Comparison of ENCODE assay signal across 28 cellular contexts in the genomic region with DNA sequence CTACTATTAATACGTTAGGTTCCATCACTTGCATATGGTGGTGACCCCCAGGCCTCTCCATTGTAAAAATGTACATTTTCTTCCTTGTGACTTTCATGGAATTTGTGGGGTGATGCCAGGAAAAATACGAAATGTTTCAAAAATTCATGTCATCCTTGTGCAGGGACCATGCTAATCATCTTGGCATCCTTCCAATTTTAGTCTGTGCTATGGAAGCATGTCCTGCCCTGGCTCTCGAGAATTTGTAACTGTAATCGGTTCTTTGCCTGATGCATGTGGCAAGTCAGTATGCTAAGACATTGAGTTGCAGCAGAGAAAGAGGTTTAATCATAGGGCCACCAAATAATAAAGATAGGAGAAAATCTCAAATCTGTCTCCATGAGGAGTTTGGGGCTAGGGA. TPM values are rescaled to one million over a fixed set of nuclear protein-coding genes. Genes with fewer than 3 reads are reported as not detected.
A peak's percentile ranks its signal among the peaks of the same experiment; 100 is the strongest.
DNase-seq lines count a peak whose midpoint lies in the region; ATAC-seq, FAIRE-seq and TF ChIP-seq lines count a peak whose summit lies in the region.
"Had no signal": no experiment of that assay in that cellular context is flagged by ENCODE, and none has a peak within 500 bp of the region (broad histone marks: within the 10 kb centered on the region; RNA-seq: fewer than 3 reads in every experiment).

No MANE protein-coding gene starts in this region.

- no peaks in the 10 kb centered on the region for H3K9me1 ChIP-seq in K562 (ENCODE audit: control insufficient read depth, insufficient read depth, low read length)

- POLR2A ChIA-PET in K562 (lab: Yijun Ruan, JAX) = no interaction called here

- no peak overlapping the region for H3K27ac Mint-ChIP-seq in immature natural killer cell
- H3K27ac Mint-ChIP-seq: activated B cell treated with CpG ODN at 0.5 μM for 24 hours; activated CD8-positive, alpha-beta memory T cell treated with anti-CD3 and anti-CD28 coated beads, Interleukin-2, amount 10 ng/mL, durations not matched to agents 7 days and 5 days; activated T-cell treated with anti-CD3 and anti-CD28 coated beads, Interleukin-2, amount 50 U/mL, for 72 hours; progenitor cell of endocrine pancreas; stimulated activated naive B cell treated with anti-CD40 and anti-IgM and Interleukin-4, amounts not matched to agents 10 μg/mL and 1 μg/mL and 100 μg/mL, for 72 hours; T-cell had no signal

- intact Hi-C loops in K562 (cut with micrococcal nuclease) = no loop called here

- no peaks in the 10 kb centered on the region for H3K9me3 ChIP-seq in K562 (replicated peaks; ENCODE audit: control insufficient read depth, insufficient read depth, low read depth, low read length)
- H3K9me3 ChIP-seq: adrenal gland, esophagus muscularis mucosa, neutrophil, SJCRH30 had no signal

- TF ChIP-seq CTCF in K562 (IDR thresholded peaks at IDR 0.05 in 2 of 3, conservative IDR thresholded peaks at IDR 0.05 in 1 of 3; ENCODE audit: insufficient read depth in 2 of 3, low read depth in 1 of 3, low read length in 3 of 3) = no peak

- no peaks in the 10 kb centered on the region; a peak in 3 of 5 replicates for H3K27me3 ChIP-seq in K562 (ENCODE audit: control insufficient read depth in 2 of 2, insufficient read depth in 2 of 2, low read length in 2 of 2)
- H3K27me3 ChIP-seq: adrenal gland, esophagus muscularis mucosa had no signal

- TF ChIP-seq RAD21 in Ishikawa (IDR thresholded peaks at IDR 0.05; ENCODE audit: low read depth) = no peak
- no peak for TF ChIP-seq RAD21 in K562 (CRISPR knock-in tag; conservative IDR thresholded peaks at IDR 0.05 in 1 of 2, IDR thresholded peaks at IDR 0.05 in 1 of 2)

- H3K4me1 Mint-ChIP-seq in immature natural killer cell = no peaks in the 10 kb centered on the region
- H3K4me1 Mint-ChIP-seq: activated B cell treated with CpG ODN at 0.5 μM for 24 hours; activated CD8-positive, alpha-beta memory T cell treated with anti-CD3 and anti-CD28 coated beads, Interleukin-2, amount 10 ng/mL, durations not matched to agents 7 days and 5 days; stimulated activated naive B cell treated with anti-CD40 and anti-IgM and Interleukin-4, amounts not matched to agents 10 μg/mL and 1 μg/mL and 100 μg/mL, for 72 hours; T-cell had no signal

- no TSS peak for BruUV-seq in K562 (replicated peaks; lab: Mats Ljungman, UMichigan)

- CTCF ChIA-PET in K562 (lab: Yijun Ruan, JAX; ENCODE audit: low intra/inter-chr PET ratio) = no interaction called here

- H3K9me3 Mint-ChIP-seq in immature natural killer cell = no peaks in the 10 kb centered on the region
- H3K9me3 Mint-ChIP-seq: activated B cell treated with CpG ODN at 0.5 μM for 24 hours, T-cell had no signal

- no peaks in the 10 kb centered on the region for H3K36me3 ChIP-seq in K562 (ENCODE audit: control insufficient read depth, insufficient read depth, low read length)
- H3K36me3 ChIP-seq: adrenal gland, esophagus muscularis mucosa, neutrophil, SJCRH30 had no signal

- no peaks in the 10 kb centered on the region for H4K20me1 ChIP-seq in K562 (replicated peaks; ENCODE audit: control insufficient read depth, insufficient read depth, low read length)

- DNase-seq in AG20443 (ENCODE audit: low spot score) (peak; percentile 13), K562 (ENCODE audit: extremely low read depth in 1 of 4, low spot score in 3 of 4) (no peak), glomerular endothelial cell (ENCODE audit: extremely low read depth, low read depth, low spot score) (peak; percentile 20), GDM1 (lab: John Stamatoyannopoulos, UW) (no peak), AML-193 (lab: John Stamatoyannopoulos, UW) (no peak), immature natural killer cell (no peak)
- DNase-seq: activated B cell treated with CpG ODN at 0.5 μM for 24 hours; activated CD8-positive, alpha-beta memory T cell treated with anti-CD3 and anti-CD28 coated beads, Interleukin-2, amount 10 ng/mL, durations not matched to agents 7 days and 5 days; activated naive CD4-positive, alpha-beta T cell treated with Interleukin-2 at 50 U/mL for 16 hours; activated T-cell treated with anti-CD3 and anti-CD28 coated beads, Interleukin-2, amount 50 U/mL, for 72 hours; adrenal gland; left ventricle myocardium superior; NCI-H526; stimulated activated CD4-positive, alpha-beta T cell treated with anti-CD3 and anti-CD28 coated beads, Interleukin-15, amount 100 ng/mL, for 24 hours; stimulated activated naive B cell treated with anti-CD40 and anti-IgM and Interleukin-4, amounts not matched to agents 10 μg/mL and 1 μg/mL and 100 μg/mL, for 72 hours; T-cell had no signal

- H3K27me3 Mint-ChIP-seq in immature natural killer cell (ENCODE audit: low read depth in 3 of 3) = peaks cover 2 to 9% (median 8%) of the 10 kb centered on the region in 3 donors

- under 1% methylated on average over 4 of the region's 4 CpGs for WGBS in K562 (ENCODE audit: insufficient coverage, low coverage, missing lambda C conversion rate)

- no peak overlapping the region for H3K4me2 ChIP-seq in K562 (ENCODE audit: insufficient read depth, low read length)
- H3K4me2 ChIP-seq: KMS-11 had no signal

- H3K4me1 ChIP-seq in K562 (replicated peaks in 1 of 2; ENCODE audit: control insufficient read depth in 2 of 2, insufficient read depth in 2 of 2, low read length in 2 of 2) = no peaks in the 10 kb centered on the region
- H3K4me1 ChIP-seq: adrenal gland, esophagus muscularis mucosa had no signal

- peaks cover 0 to 4% (median 0%) of the 10 kb centered on the region in 3 donors for H3K36me3 Mint-ChIP-seq in immature natural killer cell
- H3K36me3 Mint-ChIP-seq: activated CD8-positive, alpha-beta memory T cell treated with anti-CD3 and anti-CD28 coated beads, Interleukin-2, amount 10 ng/mL, durations not matched to agents 7 days and 5 days; CD14-positive monocyte; stimulated activated naive B cell treated with anti-CD40 and anti-IgM and Interleukin-4, amounts not matched to agents 10 μg/mL and 1 μg/mL and 100 μg/mL, for 72 hours; T-cell had no signal

- H2AFZ ChIP-seq in K562 (ENCODE audit: low read depth, low read length) = no peak overlapping the region

- no peaks in the 10 kb centered on the region for H3K79me2 ChIP-seq in K562 (ENCODE audit: control insufficient read depth, insufficient read depth, low read length)

- no peak overlapping the region for H3K9ac ChIP-seq in K562 (ENCODE audit: insufficient read depth in 1 of 2, low read depth in 2 of 2, low read length in 2 of 2)
- H3K9ac ChIP-seq: KMS-11 had no signal

- H3K27ac ChIP-seq in K562 (ENCODE audit: extremely low read depth, low read depth, low read length) = no peak overlapping the region
- H3K27ac ChIP-seq: adrenal gland, esophagus muscularis mucosa, KMS-11, neutrophil, SJCRH30 had no signal

- H3K4me3 ChIP-seq in K562 = no peak overlapping the region
- H3K4me3 ChIP-seq: adrenal gland, esophagus muscularis mucosa, SJCRH30 had no signal

- FAIRE-seq in K562 (lab: Jason Lieb, UNC) = no peak
- FAIRE-seq: colon, islet of Langerhans, RCC 7860 had no signal

- in situ Hi-C loops in K562 (cut with MboI) = no loop called here

- TF ChIP-seq EP300 in Ishikawa (IDR thresholded peaks at IDR 0.05; ENCODE audit: borderline replicate concordance) (no peak), K562 (IDR thresholded peaks at IDR 0.05; ENCODE audit: low read length) (no peak)

- TF ChIP-seq POLR2A in K562 (conservative IDR thresholded peaks at IDR 0.05) = no peak

- no peak overlapping the region for H3K4me3 Mint-ChIP-seq in immature natural killer cell
- H3K4me3 Mint-ChIP-seq: activated B cell treated with CpG ODN at 0.5 μM for 24 hours; activated CD8-positive, alpha-beta memory T cell treated with anti-CD3 and anti-CD28 coated beads, Interleukin-2, amount 10 ng/mL, durations not matched to agents 7 days and 5 days; activated T-cell treated with anti-CD3 and anti-CD28 coated beads, Interleukin-2, amount 50 U/mL, for 72 hours; CD14-positive monocyte; stimulated activated naive B cell treated with anti-CD40 and anti-IgM and Interleukin-4, amounts not matched to agents 10 μg/mL and 1 μg/mL and 100 μg/mL, for 72 hours; T-cell had no signal

- ATAC-seq in K562 (no peak), GM19455 (IDR thresholded peaks at IDR 0.05; ENCODE audit: unreplicated experiment) (no peak)
- ATAC-seq: activated CD8-positive, alpha-beta memory T cell treated with anti-CD3 and anti-CD28 coated beads, Interleukin-2, amount 10 ng/mL, durations not matched to agents 7 days and 5 days; activated T-cell treated with anti-CD3 and anti-CD28 coated beads, Interleukin-2, amount 50 U/mL, for 72 hours; HCT116; left ventricle myocardium superior; stimulated activated naive B cell treated with anti-CD40 and anti-IgM and Interleukin-4, amounts not matched to agents 10 μg/mL and 1 μg/mL and 100 μg/mL, for 72 hours; T-cell had no signal

TF ChIP-seq in Ishikawa, 13 proteins besides CTCF, POLR2A, EP300 and RAD21 (continues in another document):
- TF ChIP-seq NFIC (IDR thresholded peaks at IDR 0.05) = peak; percentile 31; the same call in 1 of the 2 replicates
- no peak for TF ChIP-seq TCF12 (IDR thresholded peaks at IDR 0.05; ENCODE audit: low read depth)

TF ChIP-seq in K562, 482 proteins besides CTCF, POLR2A, EP300 and RAD21 (continues in another document):
- TF ChIP-seq EZH2 (IDR thresholded peaks at IDR 0.05; ENCODE audit: borderline replicate concordance, low read depth, low read length) = no peak

RNA-seq across cellular contexts. Expression of a gene that starts 14.3 kb away (rescaled TPM):
- total RNA-seq in K562 (2011; cell fraction: chromatin; rRNA removed; ENCODE audit: low replicate concordance) = 14.3 and 15.6 TPM in 2 replicates
- 9.3 and 11.7 TPM in 2 replicates for total RNA-seq in K562 (2011; cell fraction: nucleolus; rRNA removed)
- 13.7 and 18.9 TPM in 2 replicates for total RNA-seq in K562 (2011; cell fraction: nucleoplasm; rRNA removed)
- total RNA-seq in K562 (2014; rRNA removed) (18.1 and 18.3 TPM in 2 replicates), K562 (2014; rRNA removed; fragmentation: Illumina TruSeq; extraction: Trizol) (24.9 and 25.7 TPM in 2 replicates), K562 (2015; rRNA removed; fragmentation: Illumina TruSeq; extraction: Trizol) (26.7 and 27.0 TPM in 2 replicates), K562 (2021) (17.8 and 22.5 TPM in 2 replicates), glomerular endothelial cell (6.2 and 7.2 TPM in 2 replicates)
- polyA plus RNA-seq in K562 (2011; rRNA removed) (18.6 and 24.6 TPM in 2 replicates), K562 (2014; fragmentation: Illumina TruSeq; extraction: Trizol) (27.7 and 31.9 TPM in 2 replicates), K562 (2014; fragmentation: Nextera tagmentation; extraction: Ambion mirVana) (10 to 100 TPM; 25.4 to 28.1 TPM), K562 (2014; rRNA removed) (17.8 and 20.6 TPM in 2 replicates), immature natural killer cell (1 to 10 TPM in 2 of 3 donors, not detected in 1; 2.5 to 4.2 TPM)
- polyA plus RNA-seq in K562 (2011; cell fraction: cytosol; rRNA removed) = 14.0 and 17.9 TPM in 2 replicates
- polyA plus RNA-seq in K562 (2011; cell fraction: nucleus; rRNA removed) = 13.6 and 15.6 TPM in 2 replicates
- polyA plus RNA-seq in K562 (2012) = 15.0 and 17.9 TPM in 2 replicates
- polyA minus RNA-seq in K562 (2011; rRNA and poly(A)+ RNA removed) = 14.8 and 17.0 TPM in 2 replicates
- 6.7 and 9.9 TPM in 2 replicates for polyA minus RNA-seq in K562 (2011; cell fraction: cytosol; rRNA and poly(A)+ RNA removed)
- polyA minus RNA-seq in K562 (2011; cell fraction: nucleus; rRNA and poly(A)+ RNA removed) = 6.3 and 6.7 TPM in 2 replicates

Comparison
In these comparisons a context has a peak if more than half of its experiments do, and no peak if none do; other contexts are left out.
1. DNase-seq: peak in AG20443 (single experiment) and glomerular endothelial cell (single experiment); none in K562 (0 of 4), GDM1 (single experiment), AML-193 (0 of 2) and immature natural killer cell (0 of 3).